Comparison of ENCODE assay signal across 29 cellular contexts in genomic region chr1:55747285-55747890, GRCh38.
DNase-seq lines count a peak whose midpoint lies in the region; ATAC-seq and TF ChIP-seq lines count a peak whose summit lies in the region.
"Had no signal": no experiment of that assay in that cellular context is flagged by ENCODE, and none has a peak within 500 bp of the region (broad histone marks: within the 10 kb centered on the region; RNA-seq: fewer than 3 reads in every experiment).

No MANE protein-coding gene starts in this region.

- no peak overlapping the region for H3K18ac ChIP-seq in mesenchymal stem cell (ENCODE audit: low read depth in 1 of 2, low read length in 2 of 2)

- H3K27ac ChIP-seq in fibroblast of lung (ENCODE audit: insufficient read depth, low read length) (no peak overlapping the region), mesenchymal stem cell (ENCODE audit: low read length, poor library complexity, severe bottlenecking) (no peak overlapping the region)
- H3K27ac ChIP-seq: pancreas, spleen, testis, WERI-Rb-1 had no signal

- no peak overlapping the region for H2BK5ac ChIP-seq in mesenchymal stem cell (ENCODE audit: low read depth, low read length, poor library complexity, severe bottlenecking)

- H3K14ac ChIP-seq in mesenchymal stem cell (ENCODE audit: low read length in 2 of 2): no peak overlapping the region

- no peak overlapping the region for H2BK15ac ChIP-seq in mesenchymal stem cell (ENCODE audit: low read depth, poor library complexity, severe bottlenecking)

- no peak overlapping the region for H2AK5ac ChIP-seq in mesenchymal stem cell (ENCODE audit: low read length, severe bottlenecking)

- WGBS in mesenchymal stem cell: 93% methylated on average over 5 of the region's 5 CpGs

- no peaks in the 10 kb centered on the region for H4K20me1 ChIP-seq in fibroblast of lung (ENCODE audit: control insufficient read depth, extremely low read depth, insufficient read depth, low read length)

- H3K9ac ChIP-seq in fibroblast of lung (ENCODE audit: insufficient read depth, low read length) (no peak overlapping the region), mesenchymal stem cell (ENCODE audit: low read length) (peak overlapping the region; percentile 15)

- no peaks in the 10 kb centered on the region for H3K27me3 ChIP-seq in fibroblast of lung (ENCODE audit: control insufficient read depth, insufficient read depth, low read length)
- H3K27me3 ChIP-seq in mesenchymal stem cell (ENCODE audit: control insufficient read depth in 1 of 2, insufficient read depth in 1 of 2, low read length in 2 of 2): peaks cover 0 to 3% of the 10 kb centered on the region in 2 experiments
- H3K27me3 ChIP-seq: pancreas, testis had no signal

- TF ChIP-seq CTCF in fibroblast of lung (conservative IDR thresholded peaks at IDR 0.05 in 1 of 2, IDR thresholded peaks at IDR 0.05 in 1 of 2; ENCODE audit: low read depth in 1 of 2, low read length in 2 of 2): no peak

- no peak overlapping the region for H2BK12ac ChIP-seq in mesenchymal stem cell (ENCODE audit: low read length in 2 of 2)

- H3K9me3 ChIP-seq in fibroblast of lung (ENCODE audit: control insufficient read depth, insufficient read depth, low read depth, low read length) (no peaks in the 10 kb centered on the region), mesenchymal stem cell (ENCODE audit: control insufficient read depth, low read length) (peaks cover 9% of the 10 kb centered on the region)
- H3K9me3 ChIP-seq: pancreas, testis had no signal

- H2AFZ ChIP-seq in fibroblast of lung (ENCODE audit: low read length) (peak overlapping the region; percentile 25), mesenchymal stem cell (ENCODE audit: low read depth, low read length) (no peak overlapping the region)

- no peak overlapping the region for H3K4me3 ChIP-seq in fibroblast of lung (replicated peaks in 1 of 4; ENCODE audit: control extremely low read depth in 1 of 4, insufficient read depth in 1 of 4, low read depth in 3 of 4, low read length in 4 of 4)
- H3K4me3 ChIP-seq in mesenchymal stem cell (ENCODE audit: insufficient read depth in 1 of 2, low read depth in 1 of 2, low read length in 2 of 2): no peak overlapping the region
- H3K4me3 ChIP-seq: pancreas, spleen, testis had no signal

- H3K79me1 ChIP-seq in mesenchymal stem cell (replicated peaks; ENCODE audit: low read length, poor library complexity, severe bottlenecking): no peaks in the 10 kb centered on the region

- H3K4ac ChIP-seq in mesenchymal stem cell (ENCODE audit: low read depth in 1 of 2, low read length in 2 of 2): no peak overlapping the region

- H3K4me2 ChIP-seq in fibroblast of lung (ENCODE audit: extremely low read depth, insufficient read depth, low read length): no peak overlapping the region
- no peak overlapping the region for H3K4me2 ChIP-seq in mesenchymal stem cell (ENCODE audit: low read length, poor library complexity, severe bottlenecking)

- no peaks in the 10 kb centered on the region for H3K36me3 ChIP-seq in fibroblast of lung (ENCODE audit: control insufficient read depth, insufficient read depth, low read length)
- H3K36me3 ChIP-seq in mesenchymal stem cell (ENCODE audit: control insufficient read depth in 1 of 2, insufficient read depth in 2 of 2, low read depth in 1 of 2, low read length in 2 of 2): no peaks in the 10 kb centered on the region
- H3K36me3 ChIP-seq: pancreas, spleen, WERI-Rb-1 had no signal

- no peak overlapping the region for H4K91ac ChIP-seq in mesenchymal stem cell (ENCODE audit: low read length)

- H3K79me2 ChIP-seq in fibroblast of lung (ENCODE audit: control insufficient read depth, insufficient read depth, low read length): no peaks in the 10 kb centered on the region

- H3K23ac ChIP-seq in mesenchymal stem cell (ENCODE audit: low read length in 2 of 2): no peak overlapping the region

- no peak overlapping the region for H4K8ac ChIP-seq in mesenchymal stem cell (ENCODE audit: low read length)

- no peaks in the 10 kb centered on the region for H3K4me1 ChIP-seq in fibroblast of lung (ENCODE audit: control insufficient read depth, extremely low read depth, insufficient read depth, low read length)
- H3K4me1 ChIP-seq in mesenchymal stem cell (ENCODE audit: control insufficient read depth, insufficient read depth, low read depth, low read length): no peaks in the 10 kb centered on the region
- H3K4me1 ChIP-seq: pancreas, spleen, testis had no signal

- ATAC-seq in GM19455 (IDR thresholded peaks at IDR 0.05; ENCODE audit: unreplicated experiment): no peak
- ATAC-seq: activated naive CD4-positive, alpha-beta T cell treated with anti-CD3 and anti-CD28 coated beads, Interleukin-2, amount 50 U/mL, for 72 hours; effector memory CD8-positive, alpha-beta T cell; pancreas had no signal

- DNase-seq in AG20443 (ENCODE audit: low spot score) (peak; percentile 42), NCI-H446 treated with DMSO at 0.1 percent for 48 hours (lab: John Stamatoyannopoulos, UW) (peak; percentile 71), fibroblast of lung (ENCODE audit: low read depth in 2 of 2) (peak; percentile 25 to 56), mesenchymal stem cell (no peak), NCI-H2171 (lab: John Stamatoyannopoulos, UW) (no peak), GM03348 (ENCODE audit: low spot score) (no peak)
- DNase-seq: activated CD4-positive, alpha-beta T cell treated with anti-CD3 and anti-CD28 coated beads for 48 hours; activated CD8-positive, alpha-beta memory T cell treated with anti-CD3 and anti-CD28 coated beads for 24 hours; activated effector memory CD4-positive, alpha-beta T cell treated with Interleukin-2 at 50 U/mL for 16 hours; amygdala; CD8-positive, alpha-beta memory T cell; DMS153; effector memory CD8-positive, alpha-beta T cell; H9; hypothalamus; KG1; left cardiac atrium; MM.1S; NCI-H1105 treated with DMSO at 0.1 percent for 48 hours; NCI-H2029; NCI-H69; pancreas; RPMI8226; spleen; stimulated activated CD4-positive, alpha-beta T cell treated with anti-CD3 and anti-CD28 coated beads, Interleukin-2, amount 100 ng/mL, for 24 hours; testis; WERI-Rb-1 had no signal

- H2BK120ac ChIP-seq in mesenchymal stem cell (ENCODE audit: low read depth, low read length): no peak overlapping the region

Comparison
In these comparisons a context has a peak if more than half of its experiments do, and no peak if none do; other contexts are left out.
1. DNase-seq: peak in AG20443 (single experiment), NCI-H446 treated with DMSO at 0.1 percent for 48 hours (single experiment) and fibroblast of lung (2 of 2); none in mesenchymal stem cell (single experiment), NCI-H2171 (single experiment) and GM03348 (single experiment).